Comparison of ENCODE assay signal across 9 cellular contexts in genomic region chr17:27609606-27610303, GRCh38. TPM values are rescaled to one million over a fixed set of nuclear protein-coding genes. Genes with fewer than 3 reads are reported as not detected.
A peak's percentile ranks its signal among the peaks of the same experiment; 100 is the strongest.
DNase-seq lines count a peak whose midpoint lies in the region; ATAC-seq, FAIRE-seq and TF ChIP-seq lines count a peak whose summit lies in the region.
"Had no signal": no experiment of that assay in that cellular context is flagged by ENCODE, and none has a peak within 500 bp of the region (broad histone marks: within the 10 kb centered on the region; RNA-seq: fewer than 3 reads in every experiment).

No MANE protein-coding gene starts in this region.

- H3K36me3 Mint-ChIP-seq in astrocyte (ENCODE audit: low read depth, unreplicated experiment) = peaks cover 43% of the 10 kb centered on the region

- H3K79me2 ChIP-seq in DND-41 (ENCODE audit: insufficient read depth, low read length) = no peaks in the 10 kb centered on the region
- no peaks in the 10 kb centered on the region for H3K79me2 ChIP-seq in astrocyte (ENCODE audit: insufficient read depth, low read length)

- H3K4me1 ChIP-seq in DND-41 (ENCODE audit: insufficient read depth, low read length) = peaks cover 4% of the 10 kb centered on the region
- no peaks in the 10 kb centered on the region for H3K4me1 ChIP-seq in astrocyte (ENCODE audit: insufficient read depth, low read length)
- H3K4me1 ChIP-seq: SJSA1 had no signal

- no peaks in the 10 kb centered on the region for H3K36me3 ChIP-seq in DND-41 (ENCODE audit: insufficient read depth, low read length)
- H3K36me3 ChIP-seq in astrocyte (ENCODE audit: insufficient read depth, low read length) = peaks cover 25% of the 10 kb centered on the region

- peak; percentile 46 for DNase-seq in DND-41
- DNase-seq in KBM-7 = peak; percentile 69
- DNase-seq in astrocyte (ENCODE audit: low read depth) = no peak
- peak; percentile 76 for DNase-seq in kidney glomerular epithelial cell (lab: John Stamatoyannopoulos, UW)
- DNase-seq in SHP77 treated with DMSO at 0.1 percent for 48 hours (lab: John Stamatoyannopoulos, UW) = no peak
- DNase-seq in stimulated activated CD4-positive, alpha-beta T cell treated with anti-CD3 and anti-CD28 coated beads, Interleukin-4, amount 100 ng/mL, for 24 hours = no peak

- FAIRE-seq in astrocyte (lab: Jason Lieb, UNC) = no peak

- H3K27ac Mint-ChIP-seq in astrocyte (ENCODE audit: unreplicated experiment) = no peak overlapping the region

- no peaks in the 10 kb centered on the region for H3K9me3 Mint-ChIP-seq in astrocyte (ENCODE audit: unreplicated experiment)

- H3K27me3 ChIP-seq in DND-41 (ENCODE audit: insufficient read depth, low read length, poor library complexity) (no peaks in the 10 kb centered on the region), astrocyte (ENCODE audit: insufficient read depth, low read length) (no peaks in the 10 kb centered on the region)
- H3K27me3 ChIP-seq: SJSA1 had no signal

- peak; percentile 76 for TF ChIP-seq CTCF in DND-41 (IDR thresholded peaks at IDR 0.05; ENCODE audit: borderline replicate concordance, extremely low read depth, low read length, poor library complexity, severe bottlenecking)
- TF ChIP-seq CTCF in astrocyte (IDR thresholded peaks at IDR 0.05; ENCODE audit: insufficient read depth, low read depth, low read length) = peak; percentile 31

- no peaks in the 10 kb centered on the region for H3K27me3 Mint-ChIP-seq in astrocyte (ENCODE audit: low read depth, unreplicated experiment)

- no peak overlapping the region for H3K4me3 ChIP-seq in DND-41 (ENCODE audit: low read depth in 1 of 2, low read length in 2 of 2)
- no peak overlapping the region for H3K4me3 ChIP-seq in astrocyte (ENCODE audit: insufficient read depth, low read depth, low read length)
- H3K4me3 ChIP-seq: SJSA1 had no signal

- no peak overlapping the region for H3K9ac ChIP-seq in DND-41 (ENCODE audit: low read depth, low read length)
- no peak overlapping the region for H3K9ac ChIP-seq in astrocyte (ENCODE audit: low read length)

- in situ Hi-C loops in KBM-7 (cut with MboI; ENCODE audit: low pct_unique_long_range_greater_than_20kb, low sequenced_read_pairs) = no loop called here

- no peaks in the 10 kb centered on the region for H3K9me3 ChIP-seq in DND-41 (ENCODE audit: insufficient read depth, low read length, severe bottlenecking)
- H3K9me3 ChIP-seq in astrocyte (ENCODE audit: insufficient read depth, low read depth, low read length) = no peaks in the 10 kb centered on the region
- H3K9me3 ChIP-seq: SJSA1 had no signal

- H3K27ac ChIP-seq in DND-41 (ENCODE audit: low read length) = peak overlapping the region; percentile 37; the same call in 1 of the 2 replicates
- no peak overlapping the region for H3K27ac ChIP-seq in astrocyte (ENCODE audit: low read depth, low read length)
- H3K27ac ChIP-seq: SJSA1 had no signal

- no peak overlapping the region for H3K4me2 ChIP-seq in DND-41 (ENCODE audit: insufficient read depth, low read length)
- no peak overlapping the region for H3K4me2 ChIP-seq in astrocyte (ENCODE audit: low read length)

- peaks cover 5% of the 10 kb centered on the region for H3K4me1 Mint-ChIP-seq in astrocyte (ENCODE audit: low read depth, unreplicated experiment)

- H4K20me1 ChIP-seq in DND-41 (ENCODE audit: insufficient read depth, low read length) (no peaks in the 10 kb centered on the region), astrocyte (ENCODE audit: insufficient read depth, low read length) (peaks cover 23% of the 10 kb centered on the region)

- ATAC-seq in DND-41 (ENCODE audit: insufficient read depth, low read depth) (peak; percentile 75), GM18517 (IDR thresholded peaks at IDR 0.05; ENCODE audit: unreplicated experiment) (no peak), HG02623 (IDR thresholded peaks at IDR 0.05; ENCODE audit: unreplicated experiment) (no peak)

- no peak overlapping the region for H3K4me3 Mint-ChIP-seq in astrocyte (ENCODE audit: unreplicated experiment)

- H2AFZ ChIP-seq in DND-41 (ENCODE audit: low read depth, low read length) (0 out of 2 replicates have a peak overlapping the region, but pooled peaks have one; percentile 36), astrocyte (ENCODE audit: low read depth, low read length) (no peak overlapping the region)

RNA-seq across cellular contexts. Expression of gene LGALS9, which starts 21.2 kb away (rescaled TPM):
- total RNA-seq in astrocyte = 9.0 and 9.4 TPM in 2 replicates

Comparison
In these comparisons a context has a peak if more than half of its experiments do, and no peak if none do; other contexts are left out.
1. DNase-seq: peak in DND-41 (single experiment), KBM-7 (single experiment) and kidney glomerular epithelial cell (single experiment); none in astrocyte (single experiment), SHP77 treated with DMSO at 0.1 percent for 48 hours (single experiment) and stimulated activated CD4-positive, alpha-beta T cell treated with anti-CD3 and anti-CD28 coated beads, Interleukin-4, amount 100 ng/mL, for 24 hours (single experiment).